In the genomic region with DNA sequence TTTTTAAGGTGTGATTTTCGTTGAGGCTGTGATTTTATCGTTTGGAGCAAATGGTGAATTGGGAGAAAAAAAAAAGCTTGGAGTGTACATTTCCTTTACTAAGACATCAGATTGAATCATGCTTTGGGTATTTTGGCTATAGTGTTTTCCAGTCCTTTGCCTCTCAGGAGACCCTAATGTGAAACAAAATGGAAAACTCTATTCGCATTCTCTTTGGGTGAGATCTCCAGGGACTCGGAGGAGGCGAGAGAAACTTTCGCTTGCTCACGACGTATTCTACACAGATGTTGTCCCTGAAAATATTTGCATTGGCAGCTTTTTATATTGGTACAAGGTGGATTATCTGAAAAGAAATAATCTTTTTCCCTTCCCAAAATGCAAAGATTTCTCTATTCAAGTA, we compare ENCODE assay signal across 17 cellular contexts.
DNase-seq lines count a peak whose midpoint lies in the region; ATAC-seq, FAIRE-seq and TF ChIP-seq lines count a peak whose summit lies in the region.
"Had no signal": no experiment of that assay in that cellular context is flagged by ENCODE, and none has a peak within 500 bp of the region (broad histone marks: within the 10 kb centered on the region; RNA-seq: fewer than 3 reads in every experiment).

No MANE protein-coding gene starts in this region.

- DNase-seq in Daoy (ENCODE audit: low read depth) (peak; percentile 42), SJSA1 (ENCODE audit: low read depth in 1 of 2, low spot score in 2 of 2) (no peak), endothelial cell of umbilical vein (ENCODE audit: low read depth, low spot score) (no peak), osteoblast (ENCODE audit: insufficient read length, low spot score, missing footprints) (no peak), coronary artery (ENCODE audit: low spot score) (no peak), prostate gland (ENCODE audit: low spot score) (no peak)
- DNase-seq: 8988T; CD4-positive, alpha-beta memory T cell; DMS153; DMS79; GF-D8; H9 had no signal

- no peaks in the 10 kb centered on the region for H3K9me3 ChIP-seq in SJSA1 (replicated peaks)
- H3K9me3 ChIP-seq in endothelial cell of umbilical vein (replicated peaks; ENCODE audit: control insufficient read depth, insufficient read depth, low read length): peaks cover 1% of the 10 kb centered on the region
- H3K9me3 ChIP-seq in osteoblast (ENCODE audit: low read depth, low read length): no peaks in the 10 kb centered on the region
- H3K9me3 ChIP-seq in prostate gland: no peaks in the 10 kb centered on the region
- H3K9me3 ChIP-seq: BLaER1 had no signal

- H3K9me1 ChIP-seq in endothelial cell of umbilical vein (replicated peaks; ENCODE audit: control insufficient read depth, extremely low read depth, insufficient read depth, low read length): no peaks in the 10 kb centered on the region

- no TSS peak for BruUV-seq in endothelial cell of umbilical vein (replicated peaks; lab: Mats Ljungman, UMichigan)

- 33% methylated on average over 8 of the region's 8 CpGs for WGBS in prostate gland

- dilution Hi-C loops in endothelial cell of umbilical vein (cut with MboI; ENCODE audit: extremely low pct_ligation_motif_present, low sequenced_read_pairs): no loop called here

- ATAC-seq in GM21526 (IDR thresholded peaks at IDR 0.05; ENCODE audit: low FRiP score, unreplicated experiment): no peak
- no peak for ATAC-seq in HG03175 (IDR thresholded peaks at IDR 0.05; ENCODE audit: unreplicated experiment)

- H3K27me3 ChIP-seq in SJSA1 (replicated peaks): no peaks in the 10 kb centered on the region
- no peaks in the 10 kb centered on the region for H3K27me3 ChIP-seq in endothelial cell of umbilical vein (ENCODE audit: control insufficient read depth in 2 of 2, insufficient read depth in 2 of 2, low read length in 2 of 2)
- no peaks in the 10 kb centered on the region for H3K27me3 ChIP-seq in osteoblast (ENCODE audit: insufficient read depth, low read length)
- H3K27me3 ChIP-seq in prostate gland (replicated peaks; ENCODE audit: insufficient read depth): no peaks in the 10 kb centered on the region
- H3K27me3 ChIP-seq: BLaER1 had no signal

- POLR2A ChIA-PET in endothelial cell of umbilical vein (lab: Charles Lee): no interaction called here

- no peaks in the 10 kb centered on the region for H3K79me2 ChIP-seq in endothelial cell of umbilical vein (ENCODE audit: control insufficient read depth, insufficient read depth, low read length)
- H3K79me2 ChIP-seq in osteoblast (ENCODE audit: insufficient read depth, low read length): no peaks in the 10 kb centered on the region

- no peak for TF ChIP-seq POLR2A in endothelial cell of umbilical vein (IDR thresholded peaks at IDR 0.05; ENCODE audit: low read depth, low read length)
- TF ChIP-seq POLR2A in prostate gland (IDR thresholded peaks at IDR 0.05): no peak

- H2AFZ ChIP-seq in endothelial cell of umbilical vein (ENCODE audit: low read depth, low read length): no peak overlapping the region
- H2AFZ ChIP-seq in osteoblast (ENCODE audit: low read length): no peak overlapping the region

- peak overlapping the region; percentile 51 for H3K27ac ChIP-seq in SJSA1
- peak overlapping the region; percentile 60 for H3K27ac ChIP-seq in endothelial cell of umbilical vein (ENCODE audit: insufficient read depth, low read depth, low read length)
- H3K27ac ChIP-seq in osteoblast (ENCODE audit: low read depth, low read length): no peak overlapping the region
- no peak overlapping the region for H3K27ac ChIP-seq in coronary artery
- no peak overlapping the region for H3K27ac ChIP-seq in prostate gland
- H3K27ac ChIP-seq: BLaER1, HL-60 had no signal

- peak overlapping the region; percentile 37 for H3K9ac ChIP-seq in endothelial cell of umbilical vein (replicated peaks; ENCODE audit: extremely low read depth, insufficient read depth, low read length)
- H3K9ac ChIP-seq: BLaER1 had no signal

- TF ChIP-seq CTCF in endothelial cell of umbilical vein (IDR thresholded peaks at IDR 0.05; ENCODE audit: extremely low read depth in 1 of 2, insufficient read depth in 1 of 2, low read depth in 1 of 2, low read length in 2 of 2) (no peak), osteoblast (IDR thresholded peaks at IDR 0.05; ENCODE audit: extremely low read depth, low read depth, low read length) (no peak), coronary artery (IDR thresholded peaks at IDR 0.05) (no peak), prostate gland (IDR thresholded peaks at IDR 0.05) (no peak)

- no peak for FAIRE-seq in endothelial cell of umbilical vein (lab: Jason Lieb, UNC)
- FAIRE-seq: H1 had no signal

- CTCF ChIA-PET in endothelial cell of umbilical vein (lab: Charles Lee): no interaction called here

- intact Hi-C loops in endothelial cell of umbilical vein (cut with micrococcal nuclease) (no loop called here), prostate gland (cut with DNase I) (no loop called here)

- H3K36me3 ChIP-seq in SJSA1 (no peaks in the 10 kb centered on the region), endothelial cell of umbilical vein (ENCODE audit: control insufficient read depth in 2 of 2, extremely low read depth in 1 of 2, insufficient read depth in 2 of 2, low read length in 2 of 2) (no peaks in the 10 kb centered on the region), osteoblast (ENCODE audit: insufficient read depth, low read length) (no peaks in the 10 kb centered on the region), prostate gland (no peaks in the 10 kb centered on the region)
- H3K36me3 ChIP-seq: BLaER1 had no signal

- no peaks in the 10 kb centered on the region for H4K20me1 ChIP-seq in endothelial cell of umbilical vein (replicated peaks; ENCODE audit: control insufficient read depth, extremely low read depth, insufficient read depth, low read length)
- no peaks in the 10 kb centered on the region for H4K20me1 ChIP-seq in osteoblast (ENCODE audit: insufficient read depth, low read length)
- H4K20me1 ChIP-seq: BLaER1 had no signal

- H3K4me1 ChIP-seq in SJSA1 (replicated peaks) (peaks cover 10% of the 10 kb centered on the region), endothelial cell of umbilical vein (ENCODE audit: control insufficient read depth, extremely low read depth, insufficient read depth, low read length) (peaks cover 12% of the 10 kb centered on the region), osteoblast (ENCODE audit: insufficient read depth, low read length) (no peaks in the 10 kb centered on the region), prostate gland (replicated peaks) (no peaks in the 10 kb centered on the region)
- H3K4me1 ChIP-seq: BLaER1 had no signal

- H3K4me3 ChIP-seq in SJSA1 (no peak overlapping the region), endothelial cell of umbilical vein (replicated peaks in 1 of 3; ENCODE audit: insufficient read depth in 1 of 3, low read depth in 1 of 3, low read length in 3 of 3) (peak overlapping the region in 1 of 3 experiments; percentile 43), osteoblast (ENCODE audit: insufficient read depth, low read length) (peak overlapping the region; percentile 29), coronary artery (no peak overlapping the region), prostate gland (no peak overlapping the region)
- H3K4me3 ChIP-seq: BLaER1 had no signal

- H3K4me2 ChIP-seq in endothelial cell of umbilical vein (ENCODE audit: insufficient read depth, low read length) (peak overlapping the region; percentile 76), osteoblast (ENCODE audit: insufficient read depth, low read length) (peak overlapping the region; percentile 62)
- H3K4me2 ChIP-seq: BLaER1 had no signal

TF ChIP-seq in endothelial cell of umbilical vein, 7 proteins besides CTCF, POLR2A, EP300 and RAD21:
- TF ChIP-seq, protein P1, sequence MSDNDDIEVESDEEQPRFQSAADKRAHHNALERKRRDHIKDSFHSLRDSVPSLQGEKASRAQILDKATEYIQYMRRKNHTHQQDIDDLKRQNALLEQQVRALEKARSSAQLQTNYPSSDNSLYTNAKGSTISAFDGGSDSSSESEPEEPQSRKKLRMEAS (IDR thresholded peaks at IDR 0.05; ENCODE audit: insufficient read depth, insufficient read length): no peak
- no peak for TF ChIP-seq MYC (IDR thresholded peaks at IDR 0.05; ENCODE audit: low read depth, low read length)
- TF ChIP-seq EZH2 (IDR thresholded peaks at IDR 0.05; ENCODE audit: borderline replicate concordance, low read depth, low read length, severe bottlenecking): no peak
- no peak for TF ChIP-seq FOS (IDR thresholded peaks at IDR 0.05; ENCODE audit: borderline replicate concordance, insufficient read depth, low read length)
- TF ChIP-seq JUN (IDR thresholded peaks at IDR 0.05; ENCODE audit: borderline replicate concordance, insufficient read depth, insufficient read length, low read depth): no peak
- TF ChIP-seq GATA2 (IDR thresholded peaks at IDR 0.05; ENCODE audit: insufficient read depth, insufficient read length, low read depth, low read length): no peak
- no peak for TF ChIP-seq POLR2AphosphoS5 (IDR thresholded peaks at IDR 0.05; ENCODE audit: insufficient read depth, low read depth, low read length)
TF ChIP-seq in endothelial cell of umbilical vein: peak in this region for 0.

Comparison
In these comparisons a context has a peak if more than half of its experiments do, and no peak if none do; other contexts are left out.
1. H3K27ac ChIP-seq: peak in SJSA1 (single experiment) and endothelial cell of umbilical vein (single experiment); none in osteoblast (single experiment), coronary artery (0 of 2) and prostate gland (0 of 2).